Comparison of ENCODE assay signal across 1 cellular context in the genomic region with DNA sequence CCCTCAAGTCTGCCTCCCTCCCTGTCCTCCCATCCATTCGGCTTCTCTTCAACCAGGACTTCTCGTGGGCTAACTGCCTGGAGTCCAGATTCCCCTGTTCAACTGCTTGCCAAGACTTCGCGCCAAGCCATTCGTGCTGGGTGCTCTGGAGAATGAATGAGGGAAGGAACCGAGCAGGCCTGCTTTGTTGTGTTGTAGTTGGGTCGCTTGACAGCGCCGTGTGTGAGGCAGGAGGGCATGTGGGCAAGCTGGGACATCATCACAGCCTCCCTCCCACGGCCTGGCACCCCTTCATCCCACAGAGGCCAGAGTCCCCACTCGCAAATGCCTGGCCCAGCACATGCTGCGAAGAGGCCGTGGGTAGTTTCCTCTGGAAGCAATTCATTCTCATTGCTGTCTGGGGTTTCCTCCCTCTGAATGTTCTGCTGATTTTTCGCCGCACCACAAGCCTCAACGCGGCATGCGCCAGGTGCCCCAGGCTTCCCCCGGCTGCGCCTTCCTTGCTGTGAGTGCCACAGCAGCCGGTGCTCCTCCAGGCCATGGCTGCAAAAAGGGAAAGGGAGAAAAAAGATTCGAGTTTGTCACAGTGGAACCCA.
TF ChIP-seq lines count a peak whose summit lies in the region.

No MANE protein-coding gene starts in this region.

TF ChIP-seq in H1, 55 proteins besides CTCF, POLR2A, EP300 and RAD21:
- TF ChIP-seq CBX8 (IDR thresholded peaks at IDR 0.05; ENCODE audit: borderline replicate concordance, low read depth, low read length) (no peak), NANOG (IDR thresholded peaks at IDR 0.05; ENCODE audit: insufficient read depth, low read depth, low read length, poor library complexity, severe bottlenecking) (no peak), SIN3A (conservative IDR thresholded peaks at IDR 0.05 in 1 of 2, IDR thresholded peaks at IDR 0.05 in 1 of 2; ENCODE audit: low read depth in 1 of 2, low read length in 2 of 2) (no peak)
